In the genomic region with DNA sequence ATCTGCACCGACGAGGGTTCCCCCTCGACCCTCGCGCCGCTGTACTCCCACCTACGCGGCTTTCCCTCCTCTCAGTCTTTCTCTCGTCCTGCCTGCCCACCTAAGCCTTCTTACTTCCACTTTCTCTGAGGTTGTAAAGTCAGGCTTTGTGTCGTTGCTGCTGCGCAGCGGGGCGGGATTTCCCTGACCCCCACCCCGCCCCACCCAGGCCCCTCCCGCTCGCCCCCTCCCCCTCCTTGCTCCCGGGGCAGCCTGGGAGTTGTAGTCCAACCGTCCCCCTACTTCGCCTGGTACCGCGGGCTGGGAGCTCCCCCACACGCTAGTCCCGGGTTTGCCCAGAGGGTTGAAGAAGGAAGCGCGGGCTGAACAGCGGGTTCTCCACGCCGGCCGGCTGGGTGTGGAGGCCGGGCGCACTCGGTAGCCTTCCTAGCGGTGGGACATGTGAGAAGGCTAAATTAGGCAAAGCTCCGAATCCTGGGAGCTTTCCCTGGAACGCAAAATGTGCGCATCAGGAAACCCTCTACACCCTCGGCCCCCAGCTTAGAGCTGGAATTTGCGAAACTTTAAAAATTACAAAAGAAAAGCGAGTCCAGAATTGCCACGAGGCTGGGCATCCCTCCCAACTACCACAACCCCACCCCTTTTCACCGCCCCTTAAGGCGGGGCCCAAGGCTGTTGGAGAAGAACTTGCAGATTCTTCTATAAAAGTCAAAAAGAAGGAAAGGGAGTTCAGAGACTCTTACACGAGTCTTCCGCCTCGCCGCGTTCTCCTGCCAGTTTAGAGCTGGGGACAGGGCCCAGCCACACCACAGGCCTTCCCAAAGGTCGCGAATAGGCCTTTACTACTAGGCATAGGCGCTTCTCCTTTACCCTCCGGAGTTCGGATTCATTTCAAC, we compare ENCODE assay signal across 8 cellular contexts. TPM values are rescaled to one million over a fixed set of nuclear protein-coding genes. Genes with fewer than 3 reads are reported as not detected.
A peak's percentile ranks its signal among the peaks of the same experiment; 100 is the strongest.
DNase-seq lines count a peak whose midpoint lies in the region; ATAC-seq, FAIRE-seq and TF ChIP-seq lines count a peak whose summit lies in the region.

A gene (minus strand): TSS at position 153 of the 896 bp plus-strand sequence. CDS start 1,011 bp downstream, outside the sequence.

- peak within 1 kb of the TSS; percentile 88 for H3K4me3 Mint-ChIP-seq in activated B cell treated with CpG ODN at 0.5 μM for 24 hours

- peaks cover 23% of the 10 kb centered on the region for H3K79me2 ChIP-seq in keratinocyte (ENCODE audit: control insufficient read depth, insufficient read depth, low read length)

- H3K4me3 ChIP-seq in keratinocyte (ENCODE audit: control insufficient read depth in 2 of 3, extremely low read depth in 1 of 3, insufficient read depth in 2 of 3, low read depth in 1 of 3, low read length in 3 of 3): peak within 1 kb of the TSS; percentile 51 to 71 (median 69)

- H3K27ac Mint-ChIP-seq in activated B cell treated with CpG ODN at 0.5 μM for 24 hours: peak within 1 kb of the TSS; percentile 95

- peak within 1 kb of the TSS; percentile 80 for H3K4me2 ChIP-seq in keratinocyte (ENCODE audit: control insufficient read depth, extremely low read depth, insufficient read depth, low read depth, low read length)

- no peaks in the 10 kb centered on the region for H3K4me1 ChIP-seq in keratinocyte (ENCODE audit: control insufficient read depth, extremely low read depth, insufficient read depth, low read length)

- CTCF ChIA-PET in activated B cell treated with CpG ODN at 0.5 μM for 24 hours (lab: Charles Lee): no interaction called here

- DNase-seq in NCI-H2081 (lab: John Stamatoyannopoulos, UW) (peak; percentile 61 to 64), NCI-H2081 treated with DMSO at 0.1 percent for 48 hours (lab: John Stamatoyannopoulos, UW) (no peak), NCI-H1930 (lab: John Stamatoyannopoulos, UW) (peak; percentile 64 to 70), activated B cell treated with CpG ODN at 0.5 μM for 24 hours (peak; percentile 67), caudate nucleus (lab: John Stamatoyannopoulos, UW) (peak in 60 of 61 donors; percentile 2 to 87 (median 70)), keratinocyte (ENCODE audit: low read depth, low spot score) (peak; percentile 19)
- DNase-seq in stimulated activated CD4-positive, alpha-beta T cell treated with anti-CD3 and anti-CD28 coated beads, Interleukin-12 subunit alpha, Interleukin-12 subunit beta, amount 100 ng/mL, for 48 hours (ENCODE audit: low read depth in 2 of 3, low spot score in 1 of 3): peak; percentile 64 to 74 (median 72)

- no peaks in the 10 kb centered on the region for H3K36me3 Mint-ChIP-seq in activated B cell treated with CpG ODN at 0.5 μM for 24 hours (ENCODE audit: low read depth)

- no peaks in the 10 kb centered on the region for H3K27me3 ChIP-seq in keratinocyte (ENCODE audit: control insufficient read depth, extremely low read depth, insufficient read depth, low read length)

- peak within 1 kb of the TSS; percentile 59 for H2AFZ ChIP-seq in keratinocyte (ENCODE audit: control insufficient read depth, low read length)

- peak; percentile 72 for ATAC-seq in HG02840 (IDR thresholded peaks at IDR 0.05; ENCODE audit: low FRiP score, unreplicated experiment)
- ATAC-seq in activated B cell treated with CpG ODN at 0.5 μM for 24 hours (ENCODE audit: low read depth): peak; percentile 86

- TF ChIP-seq CTCF in activated B cell treated with CpG ODN at 0.5 μM for 24 hours (IDR thresholded peaks at IDR 0.05): no peak
- peak in 1 of 3 experiments; percentile 48 for TF ChIP-seq CTCF in keratinocyte (optimal IDR thresholded peaks at IDR 0.05 in 1 of 3, IDR thresholded peaks at IDR 0.05 in 1 of 3, conservative IDR thresholded peaks at IDR 0.05 in 1 of 3; ENCODE audit: extremely low read depth in 1 of 3, insufficient read depth in 2 of 3, low read length in 3 of 3)

- H3K27ac ChIP-seq in caudate nucleus (ENCODE audit: low read depth, low read length): peak within 1 kb of the TSS; percentile 83
- peak within 1 kb of the TSS; percentile 64 for H3K27ac ChIP-seq in keratinocyte (ENCODE audit: control insufficient read depth, insufficient read depth, low read length)

- peak within 1 kb of the TSS; percentile 76 for H3K9ac ChIP-seq in keratinocyte (ENCODE audit: control insufficient read depth, extremely low read depth, insufficient read depth, low read length)

- no peak for FAIRE-seq in keratinocyte (lab: Jason Lieb, UNC)

- H4K20me1 ChIP-seq in keratinocyte (ENCODE audit: control insufficient read depth, extremely low read depth, insufficient read depth, low read length): no peaks in the 10 kb centered on the region

- dilution Hi-C loops in keratinocyte (cut with MboI; ENCODE audit: extremely low pct_ligation_motif_present, low sequenced_read_pairs): no loop called here

- intact Hi-C loops in activated B cell treated with CpG ODN at 0.5 μM for 24 hours (cut with micrococcal nuclease): loop anchor here (5.0 to 10.0 kb wide), 4 partner anchors 41 to 381 kb away; no protein-coding TSS in a partner anchor

- no peaks in the 10 kb centered on the region for H3K9me3 Mint-ChIP-seq in activated B cell treated with CpG ODN at 0.5 μM for 24 hours

- no peaks in the 10 kb centered on the region for H3K9me1 ChIP-seq in keratinocyte (ENCODE audit: control insufficient read depth, extremely low read depth, insufficient read depth, low read length)

- peaks cover 20% of the 10 kb centered on the region for H3K4me1 Mint-ChIP-seq in activated B cell treated with CpG ODN at 0.5 μM for 24 hours

- H3K9me3 ChIP-seq in keratinocyte (ENCODE audit: control insufficient read depth, low read depth, low read length): no peaks in the 10 kb centered on the region

- POLR2A ChIA-PET in activated B cell treated with CpG ODN at 0.5 μM for 24 hours (lab: Charles Lee): interaction anchor here (0.6 to 1.3 kb wide), 3 partner anchors 10 to 378 kb away, joined by 3 to 7 read pairs (median 4); no protein-coding TSS in a partner anchor

- no peaks in the 10 kb centered on the region for H3K27me3 Mint-ChIP-seq in activated B cell treated with CpG ODN at 0.5 μM for 24 hours

- no peaks in the 10 kb centered on the region for H3K36me3 ChIP-seq in keratinocyte (ENCODE audit: control insufficient read depth in 2 of 2, extremely low read depth in 1 of 2, insufficient read depth in 2 of 2, low read length in 2 of 2)

RNA-seq across cellular contexts. Expression of the gene that starts here (rescaled TPM):
- total RNA-seq in activated B cell treated with CpG ODN at 0.5 μM for 24 hours: 19.7 and 21.3 TPM in 2 replicates
- 7.8 to 14.0 TPM (median 8.3 TPM) in 3 replicates for polyA plus RNA-seq in keratinocyte
- polyA plus RNA-seq in keratinocyte (2011; ENCODE audit: low read depth): 7.6 TPM
- polyA plus RNA-seq in keratinocyte (2011; cell fraction: cytosol; rRNA removed): 2.9 and 6.9 TPM in 2 replicates
- 11.3 and 15.4 TPM in 2 replicates for polyA plus RNA-seq in keratinocyte (2011; cell fraction: nucleus; rRNA removed)
- polyA plus RNA-seq in keratinocyte (2012; ENCODE audit: low replicate concordance): 2.3 and 9.4 TPM in 2 replicates
- polyA minus RNA-seq in keratinocyte: 3.2 to 14.2 TPM (median 9.9 TPM) in 3 replicates
- 7.1 TPM for polyA minus RNA-seq in keratinocyte (2011; cell fraction: cytosol; rRNA and poly(A)+ RNA removed)
- 19.7 and 22.9 TPM in 2 replicates for polyA minus RNA-seq in keratinocyte (2011; cell fraction: nucleus; rRNA and poly(A)+ RNA removed)
